In genomic region chr10:6191147-6191546, GRCh38 we compare ENCODE assay signal across 26 cellular contexts. TPM values are rescaled to one million over a fixed set of nuclear protein-coding genes. Genes with fewer than 3 reads are reported as not detected.
DNase-seq lines count a peak whose midpoint lies in the region; TF ChIP-seq lines count a peak whose summit lies in the region.
"Had no signal": no experiment of that assay in that cellular context is flagged by ENCODE, and none has a peak within 500 bp of the region (broad histone marks: within the 10 kb centered on the region; RNA-seq: fewer than 3 reads in every experiment).

No MANE protein-coding gene starts in this region.

- no peaks in the 10 kb centered on the region for H3K9me3 Mint-ChIP-seq in neural progenitor cell
- H3K9me3 Mint-ChIP-seq: activated naive CD4-positive, alpha-beta T cell treated with anti-CD3 and anti-CD28 coated beads for 36 hours; mesothelial cell of epicardium; stimulated activated naive CD8-positive, alpha-beta T cell treated with anti-CD3 and anti-CD28 coated beads, Interleukin-15, Interleukin-2, amounts not matched to agents 100 ng/mL and 50 ng/mL, for 24 hours; T-cell had no signal

- H3K36me3 Mint-ChIP-seq in neural progenitor cell = peaks cover 2% of the 10 kb centered on the region
- H3K36me3 Mint-ChIP-seq: mesothelial cell of epicardium had no signal

- H2AFZ ChIP-seq in mammary epithelial cell (ENCODE audit: low read depth, low read length) (no peak overlapping the region), neural progenitor cell (replicated peaks) (no peak overlapping the region)

- dilution Hi-C loops in mammary epithelial cell (cut with HindIII; ENCODE audit: low sequenced_read_pairs) = loop anchor here (5.0 to 10.0 kb wide), 4 partner anchors 64 to 194 kb away; partner anchors contain the start of gene RBM17

- H3K4me1 Mint-ChIP-seq in neural progenitor cell = peaks cover 16% of the 10 kb centered on the region
- H3K4me1 Mint-ChIP-seq: mesothelial cell of epicardium had no signal

- no peaks in the 10 kb centered on the region for H3K9me3 ChIP-seq in breast epithelium
- H3K9me3 ChIP-seq in mammary epithelial cell (replicated peaks; ENCODE audit: insufficient read depth, low read length) = no peaks in the 10 kb centered on the region
- no peaks in the 10 kb centered on the region for H3K9me3 ChIP-seq in adipocyte (ENCODE audit: control insufficient read depth, low read length)
- no peaks in the 10 kb centered on the region for H3K9me3 ChIP-seq in neural progenitor cell (ENCODE audit: low read depth)
- H3K9me3 ChIP-seq in tibial nerve = no peaks in the 10 kb centered on the region
- H3K9me3 ChIP-seq: BLaER1 treated with 17β-estradiol and CSF1 and Interleukin-3, amounts not matched to agents 10 nM and 100 nM; SJSA1 had no signal

- H3K36me3 ChIP-seq in breast epithelium (no peaks in the 10 kb centered on the region), mammary epithelial cell (ENCODE audit: insufficient read depth, low read length) (no peaks in the 10 kb centered on the region), adipocyte (ENCODE audit: control insufficient read depth, insufficient read depth, low read length, severe bottlenecking) (no peaks in the 10 kb centered on the region), neural progenitor cell (no peaks in the 10 kb centered on the region), tibial nerve (no peaks in the 10 kb centered on the region)
- H3K36me3 ChIP-seq: brain microvascular endothelial cell had no signal

- H3K27ac ChIP-seq in breast epithelium (peak overlapping the region; percentile 71 to 80), mammary epithelial cell (ENCODE audit: insufficient read depth, low read depth, low read length) (no peak overlapping the region), neural progenitor cell (no peak overlapping the region), tibial nerve (peak overlapping the region in 3 of 4 donors; percentile 19 to 80 (median 74))
- H3K27ac ChIP-seq: 22Rv1, brain microvascular endothelial cell, SJSA1 had no signal

- H3K9ac ChIP-seq in mammary epithelial cell (ENCODE audit: insufficient read depth, low read length) (no peak overlapping the region), adipocyte (ENCODE audit: low read length) (peak overlapping the region; percentile 56), neural progenitor cell (no peak overlapping the region)
- H3K9ac ChIP-seq: BLaER1 treated with 17β-estradiol and CSF1 and Interleukin-3, amounts not matched to agents 10 nM and 100 nM had no signal

- no peak for TF ChIP-seq EP300 in tibial nerve (IDR thresholded peaks at IDR 0.05)

- WGBS in mammary epithelial cell (ENCODE audit: low coverage, missing lambda C conversion rate) = 87% methylated on average over 8 of the region's 8 CpGs
- WGBS in tibial nerve, 2 donors = 74 to 83% methylated on average over 8 of the region's 8 CpGs

- TF ChIP-seq POLR2A in breast epithelium (IDR thresholded peaks at IDR 0.05) (no peak), tibial nerve (IDR thresholded peaks at IDR 0.05) (no peak)

- H3K4me3 Mint-ChIP-seq in neural progenitor cell = no peak overlapping the region
- H3K4me3 Mint-ChIP-seq: activated naive CD4-positive, alpha-beta T cell treated with anti-CD3 and anti-CD28 coated beads for 36 hours; mesothelial cell of epicardium; stimulated activated naive CD8-positive, alpha-beta T cell treated with anti-CD3 and anti-CD28 coated beads, Interleukin-15, Interleukin-2, amounts not matched to agents 100 ng/mL and 50 ng/mL, for 24 hours; T-cell had no signal

- no peak for TF ChIP-seq CTCF in breast epithelium (IDR thresholded peaks at IDR 0.05)
- TF ChIP-seq CTCF in mammary epithelial cell (conservative IDR thresholded peaks at IDR 0.05 in 1 of 2, IDR thresholded peaks at IDR 0.05 in 1 of 2; ENCODE audit: extremely low read depth in 1 of 2, insufficient read depth in 1 of 2, low read depth in 1 of 2, low read length in 2 of 2) = no peak
- TF ChIP-seq CTCF in neural progenitor cell (IDR thresholded peaks at IDR 0.05) = peak; percentile 6
- TF ChIP-seq CTCF in tibial nerve (IDR thresholded peaks at IDR 0.05) = no peak

- no TSS peak for BruUV-seq in mammary epithelial cell (replicated peaks; lab: Mats Ljungman, UMichigan)

- CTCF ChIA-PET in mammary epithelial cell (lab: Charles Lee; ENCODE audit: low non-redundant PET) = no interaction called here

- H3F3A ChIP-seq in neural progenitor cell (ENCODE audit: low read depth) = no peaks in the 10 kb centered on the region

- H3K4me2 ChIP-seq in mammary epithelial cell (ENCODE audit: insufficient read depth, low read depth, low read length) (no peak overlapping the region), neural progenitor cell (no peak overlapping the region)

- no peaks in the 10 kb centered on the region for H3K27me3 ChIP-seq in breast epithelium
- no peaks in the 10 kb centered on the region for H3K27me3 ChIP-seq in mammary epithelial cell (ENCODE audit: insufficient read depth, low read length)
- H3K27me3 ChIP-seq in adipocyte (replicated peaks; ENCODE audit: control insufficient read depth, insufficient read depth, low read length) = no peaks in the 10 kb centered on the region
- H3K27me3 ChIP-seq in neural progenitor cell = no peaks in the 10 kb centered on the region
- no peaks in the 10 kb centered on the region for H3K27me3 ChIP-seq in tibial nerve
- H3K27me3 ChIP-seq: BLaER1 treated with 17β-estradiol and CSF1 and Interleukin-3, amounts not matched to agents 10 nM and 100 nM; brain microvascular endothelial cell; SJSA1 had no signal

- no peak overlapping the region for H3K27ac Mint-ChIP-seq in neural progenitor cell
- H3K27ac Mint-ChIP-seq: activated naive CD4-positive, alpha-beta T cell treated with anti-CD3 and anti-CD28 coated beads for 36 hours; mesothelial cell of epicardium; stimulated activated naive CD8-positive, alpha-beta T cell treated with anti-CD3 and anti-CD28 coated beads, Interleukin-15, Interleukin-2, amounts not matched to agents 100 ng/mL and 50 ng/mL, for 24 hours; T-cell had no signal

- no peaks in the 10 kb centered on the region for H3K4me1 ChIP-seq in breast epithelium
- H3K4me1 ChIP-seq in mammary epithelial cell (ENCODE audit: insufficient read depth, low read length) = peaks cover 2% of the 10 kb centered on the region
- peaks cover 53% of the 10 kb centered on the region for H3K4me1 ChIP-seq in adipocyte (ENCODE audit: control insufficient read depth, insufficient read depth, low read length)
- no peaks in the 10 kb centered on the region for H3K4me1 ChIP-seq in neural progenitor cell
- H3K4me1 ChIP-seq in tibial nerve = peaks cover 3 to 30% (median 18%) of the 10 kb centered on the region in 4 donors

- in situ Hi-C loops in mammary epithelial cell (cut with MboI; ENCODE audit: low sequenced_read_pairs in 2 of 2) = loop anchor here in 1 of 2 donors (10.0 kb wide), 1 partner anchor 214 kb away; no protein-coding TSS in a partner anchor
- in situ Hi-C loops in G401 (cut with HindIII; ENCODE audit: low sequenced_read_pairs) = no loop called here

- DNase-seq in breast epithelium (ENCODE audit: low spot score in 2 of 2) (no peak), mammary epithelial cell (no peak), adipocyte (ENCODE audit: low read depth) (no peak), neural progenitor cell (ENCODE audit: low spot score) (no peak), tibial nerve (ENCODE audit: low spot score in 2 of 2) (no peak), G401 (ENCODE audit: low spot score) (no peak), glomerular visceral epithelial cell (ENCODE audit: extremely low spot score) (no peak), SHP77 treated with DMSO at 0.1 percent for 48 hours (lab: John Stamatoyannopoulos, UW) (no peak)
- DNase-seq: activated naive CD4-positive, alpha-beta T cell treated with anti-CD3 and anti-CD28 coated beads for 36 hours; activated T-cell treated with anti-CD3 and anti-CD28 coated beads, Interleukin-2, amount 50 U/mL, for 48 hours; brain microvascular endothelial cell; DMS153; glutamatergic neuron; H7; islet precursor cell; NCI-H1417; NCI-H2081 treated with DMSO at 0.1 percent for 48 hours; NCI-H226; NCI-H748 treated with DMSO at 0.1 percent for 48 hours; stimulated activated CD8-positive, alpha-beta memory T cell treated with anti-CD3 and anti-CD28 coated beads, Interleukin-4, amount 100 ng/mL, for 48 hours; T-cell had no signal

- H4K20me1 ChIP-seq in mammary epithelial cell (ENCODE audit: insufficient read depth, low read length) (no peaks in the 10 kb centered on the region), neural progenitor cell (ENCODE audit: low read depth) (peaks cover 21% of the 10 kb centered on the region)

- peaks cover 3% of the 10 kb centered on the region for H3K27me3 Mint-ChIP-seq in neural progenitor cell (ENCODE audit: insufficient read depth, low read depth)
- H3K27me3 Mint-ChIP-seq: stimulated activated naive CD8-positive, alpha-beta T cell treated with anti-CD3 and anti-CD28 coated beads, Interleukin-15, Interleukin-2, amounts not matched to agents 100 ng/mL and 50 ng/mL, for 24 hours; T-cell had no signal

- H3K79me2 ChIP-seq in mammary epithelial cell (ENCODE audit: insufficient read depth, low read length) = no peaks in the 10 kb centered on the region
- no peaks in the 10 kb centered on the region for H3K79me2 ChIP-seq in neural progenitor cell (ENCODE audit: low read depth)

- H3K4me3 ChIP-seq in breast epithelium = no peak overlapping the region
- no peak overlapping the region for H3K4me3 ChIP-seq in mammary epithelial cell (replicated peaks in 1 of 3; ENCODE audit: insufficient read depth in 1 of 3, low read depth in 2 of 3, low read length in 3 of 3)
- H3K4me3 ChIP-seq in adipocyte (ENCODE audit: low read length) = no peak overlapping the region
- no peak overlapping the region for H3K4me3 ChIP-seq in neural progenitor cell
- H3K4me3 ChIP-seq in tibial nerve = no peak overlapping the region
- H3K4me3 ChIP-seq: BLaER1 treated with 17β-estradiol and CSF1 and Interleukin-3, amounts not matched to agents 10 nM and 100 nM; SJSA1 had no signal

- intact Hi-C loops in breast epithelium (cut with DNase I; ENCODE audit: low total_unique reads) = no loop called here
- intact Hi-C loops in mammary epithelial cell (cut with micrococcal nuclease) = no loop called here

RNA-seq across cellular contexts. Expression of gene PFKFB3, which starts 11.6 kb away (rescaled TPM):
- total RNA-seq in breast epithelium = 100 to 1,000 TPM in 2 of 3 donors, 10 to 100 TPM in 1; 94.8 to 240 (median 144) TPM
- total RNA-seq in mammary epithelial cell = 10 to 100 TPM; 24.0 to 49.5 TPM
- 28.1 TPM for polyA plus RNA-seq in mammary epithelial cell
- polyA minus RNA-seq in mammary epithelial cell = 54.2 TPM
- total RNA-seq in neural progenitor cell (ENCODE audit: low replicate concordance) = 28.8 and 52.2 TPM in 2 replicates
- 100 to 1,000 TPM in 2 of 4 donors, 10 to 100 TPM in 2; 72.0 to 183 (median 98.7) TPM for total RNA-seq in tibial nerve
- total RNA-seq in G401 (2014; rRNA removed; shearing (Covaris generic)) = 5.2 and 11.0 TPM in 2 replicates

Comparison
In these comparisons a context has a peak if more than half of its experiments do, and no peak if none do; other contexts are left out.
1. H3K27ac ChIP-seq: peak in breast epithelium (2 of 2) and tibial nerve (3 of 4); none in mammary epithelial cell (single experiment) and neural progenitor cell (single experiment).